ENCODE assay signal across 28 cellular contexts in the genomic region with DNA sequence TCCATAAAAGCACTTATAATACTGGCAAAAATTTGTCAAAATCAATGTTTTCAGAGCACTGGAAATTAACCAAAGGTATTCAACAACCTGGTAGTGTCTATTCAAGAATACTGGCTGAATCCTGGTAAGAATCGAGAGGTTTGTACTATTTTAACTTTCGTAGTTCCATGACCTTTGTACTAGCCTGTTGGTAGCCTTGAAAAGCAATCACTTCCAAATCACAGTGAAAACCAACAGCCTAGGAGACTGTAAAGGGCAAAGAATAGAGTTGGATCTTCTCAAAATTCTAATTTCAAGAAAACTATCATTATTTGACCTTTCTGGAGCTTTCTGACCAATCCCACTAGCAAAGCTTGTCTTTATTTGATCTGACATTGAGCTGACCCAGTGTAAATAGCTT.
"Had no signal": no experiment of that assay in that cellular context is flagged by ENCODE, and none has a peak within 500 bp of the region (broad histone marks: within the 10 kb centered on the region; RNA-seq: fewer than 3 reads in every experiment).

No MANE protein-coding gene starts in this region.

- H3K9me3 ChIP-seq: colonic mucosa, esophagus muscularis mucosa, esophagus squamous epithelium, gastrocnemius medialis, heart left ventricle, heart right ventricle had no signal

- H3K4me3 ChIP-seq: colonic mucosa, coronary artery, dorsolateral prefrontal cortex, esophagus muscularis mucosa, esophagus squamous epithelium, gastrocnemius medialis, gastroesophageal sphincter, heart left ventricle, heart right ventricle had no signal

- H3K27ac ChIP-seq: colonic mucosa, coronary artery, dorsolateral prefrontal cortex, epithelial cell of prostate, esophagus muscularis mucosa, esophagus squamous epithelium, foreskin keratinocyte, gastrocnemius medialis, gastroesophageal sphincter, heart left ventricle, heart right ventricle had no signal

- H3K36me3 ChIP-seq: colonic mucosa, esophagus muscularis mucosa, esophagus squamous epithelium, gastrocnemius medialis, gastroesophageal sphincter, heart left ventricle, heart right ventricle had no signal

- H3K4me1 ChIP-seq: colonic mucosa, esophagus muscularis mucosa, esophagus squamous epithelium, foreskin keratinocyte, gastrocnemius medialis, gastroesophageal sphincter, heart left ventricle, heart right ventricle had no signal

- ATAC-seq: effector memory CD8-positive, alpha-beta T cell; esophagus mucosa; foreskin keratinocyte; gastrocnemius medialis; gastroesophageal sphincter; heart left ventricle; heart right ventricle had no signal

- FAIRE-seq: colon, endometrium, endothelial cell of umbilical vein, frontal cortex had no signal

- DNase-seq: colonic mucosa; cortex of kidney; dermis blood vessel endothelial cell; dorsolateral prefrontal cortex; effector CD4-positive, alpha-beta T cell; effector CD8-positive, alpha-beta T cell; effector memory CD4-positive, alpha-beta T cell; effector memory CD8-positive, alpha-beta T cell; endodermal cell; erythroblast; esophagus squamous epithelium; foreskin fibroblast; foreskin keratinocyte; foreskin melanocyte; gastrocnemius medialis; glutamatergic neuron; head of caudate nucleus; heart left ventricle; heart right ventricle had no signal

- H3K27me3 ChIP-seq: colonic mucosa, esophagus muscularis mucosa, esophagus squamous epithelium, foreskin keratinocyte, gastrocnemius medialis, gastroesophageal sphincter, heart left ventricle, heart right ventricle had no signal
